In genomic region chr6:131954099-131954774, GRCh38 we compare ENCODE assay signal across 10 cellular contexts. TPM values are rescaled to one million over a fixed set of nuclear protein-coding genes. Genes with fewer than 3 reads are reported as not detected.
DNase-seq lines count a peak whose midpoint lies in the region; ATAC-seq and TF ChIP-seq lines count a peak whose summit lies in the region.
"Had no signal": no experiment of that assay in that cellular context is flagged by ENCODE, and none has a peak within 500 bp of the region (broad histone marks: within the 10 kb centered on the region; RNA-seq: fewer than 3 reads in every experiment).

No MANE protein-coding gene starts in this region.

- peaks cover 56% of the 10 kb centered on the region for H3K4me1 ChIP-seq in HUES6 (ENCODE audit: control insufficient read depth, insufficient read depth, low read length)
- peaks cover 0 to 40% (median 24%) of the 10 kb centered on the region in 4 donors for H3K4me1 ChIP-seq in tibial artery

- in situ Hi-C loops in brain microvascular endothelial cell (cut with HindIII; ENCODE audit: low pct_ligation_motif_present, low sequenced_read_pairs) = no loop called here

- no peak overlapping the region; the same call in 1 of the 2 replicates for H3K4me3 ChIP-seq in HUES6 (ENCODE audit: low read depth, low read length)
- H3K4me3 ChIP-seq in brain microvascular endothelial cell (ENCODE audit: low read depth, low read length) = no peak overlapping the region
- H3K4me3 ChIP-seq in tibial artery = peak overlapping the region; percentile 13 to 22

- ATAC-seq in GM18858 (IDR thresholded peaks at IDR 0.05; ENCODE audit: unreplicated experiment) = no peak

- peaks cover 12% of the 10 kb centered on the region for H3K36me3 ChIP-seq in HUES6 (ENCODE audit: control insufficient read depth, insufficient read depth, low read length)
- peaks cover 13% of the 10 kb centered on the region for H3K36me3 ChIP-seq in brain microvascular endothelial cell (replicated peaks)
- H3K36me3 ChIP-seq in tibial artery = peaks cover 0 to 8% (median 3%) of the 10 kb centered on the region in 3 donors

- TF ChIP-seq CTCF in brain microvascular endothelial cell (IDR thresholded peaks at IDR 0.05; ENCODE audit: low read depth, low read length, missing control alignments) (no peak), tibial artery (IDR thresholded peaks at IDR 0.05) (no peak)

- H3K9ac ChIP-seq in HUES6 (ENCODE audit: low read length) = peak overlapping the region; percentile 38

- DNase-seq in brain microvascular endothelial cell (peak; percentile 82), lung microvascular endothelial cell (ENCODE audit: low read depth in 2 of 2) (peak; percentile 36 to 65), tibial artery (no peak), islet precursor cell (no peak), NCI-H128 (lab: John Stamatoyannopoulos, UW; ENCODE audit: unreplicated experiment) (no peak)
- no peak for DNase-seq in stimulated activated CD8-positive, alpha-beta memory T cell treated with anti-CD3 and anti-CD28 coated beads, Interleukin-4, amount 100 ng/mL, for 48 hours
- DNase-seq: activated CD4-positive, alpha-beta T cell treated with anti-CD3 and anti-CD28 coated beads, Interleukin-2, amount 50 U/mL, for 1 hour; nucleus accumbens had no signal

- H3K27ac ChIP-seq in HUES6 (ENCODE audit: low read depth, low read length) (peak overlapping the region; percentile 49), brain microvascular endothelial cell (peak overlapping the region; percentile 95), tibial artery (peak overlapping the region; percentile 62 to 94)

- H3K27me3 ChIP-seq in HUES6 (ENCODE audit: control insufficient read depth, insufficient read depth, low read length) = no peaks in the 10 kb centered on the region
- no peaks in the 10 kb centered on the region for H3K27me3 ChIP-seq in brain microvascular endothelial cell (replicated peaks)
- no peaks in the 10 kb centered on the region for H3K27me3 ChIP-seq in tibial artery

- intact Hi-C loops in tibial artery (cut with DNase I; ENCODE audit: low total_unique reads) = loop anchor here (5.0 kb wide), 1 partner anchor 178 kb away; no protein-coding TSS in a partner anchor

- no peaks in the 10 kb centered on the region for H3K9me3 ChIP-seq in HUES6 (ENCODE audit: control insufficient read depth, insufficient read depth, low read depth, low read length)
- H3K9me3 ChIP-seq in tibial artery = no peaks in the 10 kb centered on the region

RNA-seq across cellular contexts. Expression of gene CCN2, which starts 3.1 kb away (rescaled TPM):
- total RNA-seq in lung microvascular endothelial cell = 191 and 265 TPM in 2 replicates

Comparison
In these comparisons a context has a peak if more than half of its experiments do, and no peak if none do; other contexts are left out.
1. H3K4me3 ChIP-seq: peak in tibial artery (2 of 2); none in HUES6 (single experiment) and brain microvascular endothelial cell (single experiment).
2. DNase-seq: peak in brain microvascular endothelial cell (single experiment) and lung microvascular endothelial cell (2 of 2); none in tibial artery (0 of 2), stimulated activated CD8-positive, alpha-beta memory T cell treated with anti-CD3 and anti-CD28 coated beads, Interleukin-4, amount 100 ng/mL, for 48 hours (single experiment), islet precursor cell (single experiment) and NCI-H128 (single experiment).
3. Peak in every context shown above with its lines, with median percentiles within 50 percentile points of each other: H3K27ac ChIP-seq.